In genomic region chr1:108963052-108963686, GRCh38 we compare ENCODE assay signal across 1 cellular context.
TF ChIP-seq lines count a peak whose summit lies in the region.

A gene with protein sequence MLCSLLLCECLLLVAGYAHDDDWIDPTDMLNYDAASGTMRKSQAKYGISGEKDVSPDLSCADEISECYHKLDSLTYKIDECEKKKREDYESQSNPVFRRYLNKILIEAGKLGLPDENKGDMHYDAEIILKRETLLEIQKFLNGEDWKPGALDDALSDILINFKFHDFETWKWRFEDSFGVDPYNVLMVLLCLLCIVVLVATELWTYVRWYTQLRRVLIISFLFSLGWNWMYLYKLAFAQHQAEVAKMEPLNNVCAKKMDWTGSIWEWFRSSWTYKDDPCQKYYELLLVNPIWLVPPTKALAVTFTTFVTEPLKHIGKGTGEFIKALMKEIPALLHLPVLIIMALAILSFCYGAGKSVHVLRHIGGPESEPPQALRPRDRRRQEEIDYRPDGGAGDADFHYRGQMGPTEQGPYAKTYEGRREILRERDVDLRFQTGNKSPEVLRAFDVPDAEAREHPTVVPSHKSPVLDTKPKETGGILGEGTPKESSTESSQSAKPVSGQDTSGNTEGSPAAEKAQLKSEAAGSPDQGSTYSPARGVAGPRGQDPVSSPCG (minus strand): TSS chr1:108963484. CDS start chr1:108950437, 13,047 bp downstream.

TF ChIP-seq in HepG2, 621 proteins besides CTCF, POLR2A, EP300 and RAD21 (continued from another document and continues in another):
- TF ChIP-seq, protein P1, sequence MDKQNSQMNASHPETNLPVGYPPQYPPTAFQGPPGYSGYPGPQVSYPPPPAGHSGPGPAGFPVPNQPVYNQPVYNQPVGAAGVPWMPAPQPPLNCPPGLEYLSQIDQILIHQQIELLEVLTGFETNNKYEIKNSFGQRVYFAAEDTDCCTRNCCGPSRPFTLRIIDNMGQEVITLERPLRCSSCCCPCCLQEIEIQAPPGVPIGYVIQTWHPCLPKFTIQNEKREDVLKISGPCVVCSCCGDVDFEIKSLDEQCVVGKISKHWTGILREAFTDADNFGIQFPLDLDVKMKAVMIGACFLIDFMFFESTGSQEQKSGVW (CRISPR knock-in tag; IDR thresholded peaks at IDR 0.05; ENCODE audit: borderline replicate concordance): no peak
- TF ChIP-seq MAZ (IDR thresholded peaks at IDR 0.05; ENCODE audit: borderline replicate concordance, low read depth, low read length) (no peak; the same call in 1 of the 2 replicates), MAZ (CRISPR knock-in tag; IDR thresholded peaks at IDR 0.05; ENCODE audit: low read depth) (peak; percentile 86), SRSF1 (optimal IDR thresholded peaks at IDR 0.05; ENCODE audit: low read depth, low read length) (peak; percentile 71), ZNF724P (CRISPR knock-in tag; IDR thresholded peaks at IDR 0.05; ENCODE audit: borderline replicate concordance) (peak; percentile 79), ZNF674 (CRISPR knock-in tag; IDR thresholded peaks at IDR 0.05; ENCODE audit: low read depth) (no peak), E2F2 (CRISPR knock-in tag; IDR thresholded peaks at IDR 0.05; ENCODE audit: borderline replicate concordance) (no peak), CENPX (CRISPR knock-in tag; IDR thresholded peaks at IDR 0.05) (no peak), ZNF17 (CRISPR knock-in tag; IDR thresholded peaks at IDR 0.05) (no peak), IRF2 (CRISPR knock-in tag; IDR thresholded peaks at IDR 0.05) (0 out of 2 replicates have a peak, but pooled peaks have one; percentile 48), ZSCAN5A (CRISPR knock-in tag; IDR thresholded peaks at IDR 0.05; ENCODE audit: borderline replicate concordance) (peak; percentile 92), FLYWCH1 (CRISPR knock-in tag; IDR thresholded peaks at IDR 0.05) (peak; percentile 60; the same call in 1 of the 2 replicates), ZNF124 (CRISPR knock-in tag; IDR thresholded peaks at IDR 0.05) (peak; percentile 77; the same call in 1 of the 2 replicates), KDM4B (CRISPR knock-in tag; IDR thresholded peaks at IDR 0.05) (no peak; the same call in 1 of the 2 replicates), ZFP82 (CRISPR knock-in tag; IDR thresholded peaks at IDR 0.05; ENCODE audit: borderline replicate concordance) (peak; percentile 59; the same call in 1 of the 2 replicates), NRL (CRISPR knock-in tag; IDR thresholded peaks at IDR 0.05; ENCODE audit: borderline replicate concordance) (peak; percentile 44; the same call in 1 of the 2 replicates), GMEB1 (CRISPR knock-in tag; IDR thresholded peaks at IDR 0.05; ENCODE audit: borderline replicate concordance) (peak; percentile 89), ZNF337 (CRISPR knock-in tag; IDR thresholded peaks at IDR 0.05; ENCODE audit: borderline replicate concordance, low read depth) (no peak), HES4 (CRISPR knock-in tag; IDR thresholded peaks at IDR 0.05; ENCODE audit: borderline replicate concordance) (peak; percentile 85; the same call in 1 of the 2 replicates), MEIS2 (CRISPR knock-in tag; IDR thresholded peaks at IDR 0.05) (peak; percentile 83), IRX3 (CRISPR knock-in tag; IDR thresholded peaks at IDR 0.05; ENCODE audit: borderline replicate concordance, low read depth) (peak; percentile 60; the same call in 1 of the 2 replicates), ZNF225 (CRISPR knock-in tag; IDR thresholded peaks at IDR 0.05) (peak; percentile 89), ETV5 (CRISPR knock-in tag; IDR thresholded peaks at IDR 0.05; ENCODE audit: borderline replicate concordance) (peak; percentile 51; the same call in 1 of the 2 replicates), EHMT2 (IDR thresholded peaks at IDR 0.05; ENCODE audit: borderline replicate concordance, low read depth, low read length) (no peak), ZNF331 (CRISPR knock-in tag; IDR thresholded peaks at IDR 0.05) (peak; percentile 82), U2AF2 (IDR thresholded peaks at IDR 0.05; ENCODE audit: low read depth, low read length) (no peak), ZNF574 (CRISPR knock-in tag; IDR thresholded peaks at IDR 0.05) (peak; percentile 84), ZNF274 (CRISPR knock-in tag; IDR thresholded peaks at IDR 0.05) (peak; percentile 82; the same call in 1 of the 2 replicates), ZNF605 (CRISPR knock-in tag; IDR thresholded peaks at IDR 0.05) (0 out of 2 replicates have a peak, but pooled peaks have one; percentile 59), ZNF543 (CRISPR knock-in tag; IDR thresholded peaks at IDR 0.05) (0 out of 2 replicates have a peak, but pooled peaks have one; percentile 39), XRCC5 (optimal IDR thresholded peaks at IDR 0.05; ENCODE audit: low read length) (peak; percentile 57), CHCHD3 (CRISPR knock-in tag; IDR thresholded peaks at IDR 0.05) (peak; percentile 77; the same call in 1 of the 2 replicates), ERF (CRISPR knock-in tag; IDR thresholded peaks at IDR 0.05) (peak; percentile 83), ZNF768 (CRISPR knock-in tag; IDR thresholded peaks at IDR 0.05) (peak; percentile 67; the same call in 1 of the 2 replicates)
- TF ChIP-seq, protein P2, sequence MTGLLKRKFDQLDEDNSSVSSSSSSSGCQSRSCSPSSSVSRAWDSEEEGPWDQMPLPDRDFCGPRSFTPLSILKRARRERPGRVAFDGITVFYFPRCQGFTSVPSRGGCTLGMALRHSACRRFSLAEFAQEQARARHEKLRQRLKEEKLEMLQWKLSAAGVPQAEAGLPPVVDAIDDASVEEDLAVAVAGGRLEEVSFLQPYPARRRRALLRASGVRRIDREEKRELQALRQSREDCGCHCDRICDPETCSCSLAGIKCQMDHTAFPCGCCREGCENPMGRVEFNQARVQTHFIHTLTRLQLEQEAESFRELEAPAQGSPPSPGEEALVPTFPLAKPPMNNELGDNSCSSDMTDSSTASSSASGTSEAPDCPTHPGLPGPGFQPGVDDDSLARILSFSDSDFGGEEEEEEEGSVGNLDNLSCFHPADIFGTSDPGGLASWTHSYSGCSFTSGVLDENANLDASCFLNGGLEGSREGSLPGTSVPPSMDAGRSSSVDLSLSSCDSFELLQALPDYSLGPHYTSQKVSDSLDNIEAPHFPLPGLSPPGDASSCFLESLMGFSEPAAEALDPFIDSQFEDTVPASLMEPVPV (CRISPR knock-in tag; IDR thresholded peaks at IDR 0.05): peak; percentile 93
- TF ChIP-seq, protein P3, sequence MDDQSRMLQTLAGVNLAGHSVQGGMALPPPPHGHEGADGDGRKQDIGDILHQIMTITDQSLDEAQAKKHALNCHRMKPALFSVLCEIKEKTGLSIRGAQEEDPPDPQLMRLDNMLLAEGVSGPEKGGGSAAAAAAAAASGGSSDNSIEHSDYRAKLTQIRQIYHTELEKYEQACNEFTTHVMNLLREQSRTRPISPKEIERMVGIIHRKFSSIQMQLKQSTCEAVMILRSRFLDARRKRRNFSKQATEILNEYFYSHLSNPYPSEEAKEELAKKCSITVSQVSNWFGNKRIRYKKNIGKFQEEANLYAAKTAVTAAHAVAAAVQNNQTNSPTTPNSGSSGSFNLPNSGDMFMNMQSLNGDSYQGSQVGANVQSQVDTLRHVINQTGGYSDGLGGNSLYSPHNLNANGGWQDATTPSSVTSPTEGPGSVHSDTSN (CRISPR knock-in tag; IDR thresholded peaks at IDR 0.05; ENCODE audit: borderline replicate concordance): no peak
- TF ChIP-seq, protein P4, sequence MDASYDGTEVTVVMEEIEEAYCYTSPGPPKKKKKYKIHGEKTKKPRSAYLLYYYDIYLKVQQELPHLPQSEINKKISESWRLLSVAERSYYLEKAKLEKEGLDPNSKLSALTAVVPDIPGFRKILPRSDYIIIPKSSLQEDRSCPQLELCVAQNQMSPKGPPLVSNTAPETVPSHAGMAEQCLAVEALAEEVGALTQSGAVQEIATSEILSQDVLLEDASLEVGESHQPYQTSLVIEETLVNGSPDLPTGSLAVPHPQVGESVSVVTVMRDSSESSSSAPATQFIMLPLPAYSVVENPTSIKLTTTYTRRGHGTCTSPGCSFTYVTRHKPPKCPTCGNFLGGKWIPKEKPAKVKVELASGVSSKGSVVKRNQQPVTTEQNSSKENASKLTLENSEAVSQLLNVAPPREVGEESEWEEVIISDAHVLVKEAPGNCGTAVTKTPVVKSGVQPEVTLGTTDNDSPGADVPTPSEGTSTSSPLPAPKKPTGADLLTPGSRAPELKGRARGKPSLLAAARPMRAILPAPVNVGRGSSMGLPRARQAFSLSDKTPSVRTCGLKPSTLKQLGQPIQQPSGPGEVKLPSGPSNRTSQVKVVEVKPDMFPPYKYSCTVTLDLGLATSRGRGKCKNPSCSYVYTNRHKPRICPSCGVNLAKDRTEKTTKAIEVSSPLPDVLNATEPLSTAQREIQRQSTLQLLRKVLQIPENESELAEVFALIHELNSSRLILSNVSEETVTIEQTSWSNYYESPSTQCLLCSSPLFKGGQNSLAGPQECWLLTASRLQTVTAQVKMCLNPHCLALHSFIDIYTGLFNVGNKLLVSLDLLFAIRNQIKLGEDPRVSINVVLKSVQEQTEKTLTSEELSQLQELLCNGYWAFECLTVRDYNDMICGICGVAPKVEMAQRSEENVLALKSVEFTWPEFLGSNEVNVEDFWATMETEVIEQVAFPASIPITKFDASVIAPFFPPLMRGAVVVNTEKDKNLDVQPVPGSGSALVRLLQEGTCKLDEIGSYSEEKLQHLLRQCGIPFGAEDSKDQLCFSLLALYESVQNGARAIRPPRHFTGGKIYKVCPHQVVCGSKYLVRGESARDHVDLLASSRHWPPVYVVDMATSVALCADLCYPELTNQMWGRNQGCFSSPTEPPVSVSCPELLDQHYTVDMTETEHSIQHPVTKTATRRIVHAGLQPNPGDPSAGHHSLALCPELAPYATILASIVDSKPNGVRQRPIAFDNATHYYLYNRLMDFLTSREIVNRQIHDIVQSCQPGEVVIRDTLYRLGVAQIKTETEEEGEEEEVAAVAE (CRISPR knock-in tag; IDR thresholded peaks at IDR 0.05; ENCODE audit: borderline replicate concordance): peak; percentile 41; the same call in 1 of the 2 replicates
